Comparison of ENCODE assay signal across 8 cellular contexts in genomic region chr17:12020595-12021590, GRCh38. TPM values are rescaled to one million over a fixed set of nuclear protein-coding genes. Genes with fewer than 3 reads are reported as not detected.
DNase-seq lines count a peak whose midpoint lies in the region; ATAC-seq and TF ChIP-seq lines count a peak whose summit lies in the region.

Gene MAP2K4, plus strand, starts transcription at chr17:12020877. Its CDS starts 10 bp downstream, at chr17:12020887.

- peak; percentile 99 to 100 (median 100) for ATAC-seq in heart left ventricle

- peaks cover 14% of the 10 kb centered on the region for H3K27me3 Mint-ChIP-seq in type B pancreatic cell

- H3K27me3 ChIP-seq in adipocyte (replicated peaks; ENCODE audit: control insufficient read depth, insufficient read depth, low read length) (no peaks in the 10 kb centered on the region), heart left ventricle (peaks cover 0 to 4% (median 0%) of the 10 kb centered on the region in 9 donors)

- peak within 1 kb of the TSS; percentile 74 for H3K27ac Mint-ChIP-seq in type B pancreatic cell

- TF ChIP-seq CTCF in HFF-Myc (IDR thresholded peaks at IDR 0.05; ENCODE audit: low read depth, low read length, missing control alignments), result no peak
- no peak for TF ChIP-seq CTCF in heart left ventricle (IDR thresholded peaks at IDR 0.05)
- no peak for TF ChIP-seq CTCF in type B pancreatic cell (conservative IDR thresholded peaks at IDR 0.05)

- no peaks in the 10 kb centered on the region for H3K9me3 Mint-ChIP-seq in type B pancreatic cell

- peak within 1 kb of the TSS; percentile 90 for H3K9ac ChIP-seq in adipocyte (ENCODE audit: low read length)

- H3K9me3 ChIP-seq in adipocyte (ENCODE audit: control insufficient read depth, low read length) (no peaks in the 10 kb centered on the region), heart left ventricle (no peaks in the 10 kb centered on the region)

- H3K36me3 Mint-ChIP-seq in type B pancreatic cell, result no peaks in the 10 kb centered on the region

- H3K4me3 ChIP-seq in HFF-Myc (replicated peaks; ENCODE audit: low read depth, low read length) (peak within 1 kb of the TSS; percentile 59), adipocyte (ENCODE audit: low read length) (peak within 1 kb of the TSS; percentile 85), heart left ventricle (peak within 1 kb of the TSS; percentile 65 to 98 (median 90))

- WGBS in heart left ventricle, 4 donors, result 0 to 3% (median 1%) methylated on average over 13 to 124 of the region's 124 CpGs

- peak within 1 kb of the TSS; percentile 90 for H3K4me3 Mint-ChIP-seq in type B pancreatic cell

- DNase-seq in HFF-Myc (ENCODE audit: extremely low read depth, low read depth) (no peak), NAMALWA (ENCODE audit: low spot score) (peak; percentile 78), T follicular helper cell (ENCODE audit: low read depth) (peak; percentile 90), adipocyte (ENCODE audit: low read depth) (peak; percentile 98), heart left ventricle (peak; percentile 93 to 98 (median 94)), posterior cingulate gyrus (peak; percentile 89 to 99 (median 95)), type B pancreatic cell (ENCODE audit: extremely low spot score, unreplicated experiment) (peak; percentile 93)

- H3K36me3 ChIP-seq in adipocyte (ENCODE audit: control insufficient read depth, insufficient read depth, low read length, severe bottlenecking), result no peaks in the 10 kb centered on the region
- H3K36me3 ChIP-seq in heart left ventricle, result no peaks in the 10 kb centered on the region

- peak; percentile 70 for TF ChIP-seq POLR2A in GM10847 (IDR thresholded peaks at IDR 0.05; ENCODE audit: extremely low read depth, insufficient read length)
- peak; percentile 79 to 95 for TF ChIP-seq POLR2A in heart left ventricle (IDR thresholded peaks at IDR 0.05)

- peak within 1 kb of the TSS; percentile 41 to 92 (median 86) for H3K27ac ChIP-seq in heart left ventricle

- H3K4me1 Mint-ChIP-seq in type B pancreatic cell (ENCODE audit: unreplicated experiment), result peaks cover 22% of the 10 kb centered on the region

- intact Hi-C loops in heart left ventricle (cut with DNase I) (loop anchor here in 2 of 10 donors (1.0 to 2.0 kb wide), 2 partner anchors 24 kb away; partner anchors contain the start of gene ZNF18 (in 2 of the 2)), posterior cingulate gyrus (cut with DNase I) (loop anchor here (1.0 kb wide), 1 partner anchor 24 kb away; the partner anchor contains the start of gene ZNF18)

- H3K4me1 ChIP-seq in adipocyte (ENCODE audit: control insufficient read depth, insufficient read depth, low read length) (peaks cover 30% of the 10 kb centered on the region), heart left ventricle (peaks cover 0 to 45% (median 26%) of the 10 kb centered on the region in 12 donors)

RNA-seq across cellular contexts. Expression of gene MAP2K4, which starts in this region (rescaled TPM):
- total RNA-seq in heart left ventricle (10 to 100 TPM; 18.8 to 37.5 (median 32.7) TPM), type B pancreatic cell (ENCODE audit: low replicate concordance) (45.1 and 49.6 TPM in 2 replicates)
- polyA plus RNA-seq in heart left ventricle, result 10 to 100 TPM in 1 of 2 donors, 1 to 10 TPM in 1; 7.9 to 27.4 TPM
